Comparison of ENCODE assay signal across 25 cellular contexts in the genomic region with DNA sequence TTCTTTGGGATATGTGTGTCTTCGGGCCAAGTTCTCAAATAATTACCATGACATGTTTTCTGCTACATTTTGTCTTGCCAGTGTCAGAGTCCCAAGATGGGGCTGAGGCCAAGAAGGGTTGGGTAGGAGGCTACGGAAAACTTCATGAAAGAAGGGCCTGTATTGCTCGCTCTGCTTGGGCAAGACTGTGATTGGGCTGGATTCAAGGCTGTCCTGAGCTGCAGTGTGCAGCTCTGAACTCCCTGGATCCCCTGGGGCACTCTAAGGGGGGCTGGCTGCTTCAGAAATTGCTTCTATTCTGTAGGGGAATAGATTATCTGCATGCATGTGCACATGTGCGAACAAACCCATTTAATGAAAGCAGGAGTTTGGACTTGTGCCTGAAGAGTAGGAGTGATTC. TPM values are rescaled to one million over a fixed set of nuclear protein-coding genes. Genes with fewer than 3 reads are reported as not detected.
"Had no signal": no experiment of that assay in that cellular context is flagged by ENCODE, and none has a peak within 500 bp of the region (broad histone marks: within the 10 kb centered on the region; RNA-seq: fewer than 3 reads in every experiment).

No MANE protein-coding gene starts in this region.

- FAIRE-seq: RCC 7860 had no signal

- H3K27me3 ChIP-seq: SJCRH30 had no signal

- DNase-seq: KBM-7, MV-4-11, NCI-H1048, NCI-H1105, NCI-H1417, NCI-H1436 treated with DMSO at 0.1 percent for 48 hours, NCI-H1694 treated with DMSO at 0.1 percent for 48 hours, NCI-H1930, NCI-H2081, NCI-H2107, NCI-H2171, NCI-H226, NCI-H446, NCI-H510A, NCI-H524 treated with DMSO at 0.1 percent for 48 hours, NCI-H69, NCI-H774, RPMI8226, SHP77 treated with DMSO at 0.1 percent for 48 hours, SJCRH30 had no signal

- H3K9me3 ChIP-seq: SJCRH30 had no signal

- H3K27ac ChIP-seq: SJCRH30, SK-N-MC had no signal

- H3K4me3 ChIP-seq: SJCRH30, SK-N-MC had no signal

- H3K36me3 ChIP-seq: SJCRH30 had no signal

RNA-seq across cellular contexts. Expression of gene TNMD, which starts 38.3 kb away (rescaled TPM):
- total RNA-seq: HT-29, LHCN-M2, MCF 10A, SJCRH30 had no signal
